In genomic region chr17:1647802-1648581, GRCh38 we compare ENCODE assay signal across 8 cellular contexts. TPM values are rescaled to one million over a fixed set of nuclear protein-coding genes. Genes with fewer than 3 reads are reported as not detected.
DNase-seq lines count a peak whose midpoint lies in the region; ATAC-seq and TF ChIP-seq lines count a peak whose summit lies in the region.

No MANE protein-coding gene starts in this region.

- ATAC-seq in CD8-positive, alpha-beta T cell = no peak
- ATAC-seq in HG03354 (IDR thresholded peaks at IDR 0.05; ENCODE audit: poor library complexity, severe bottlenecking, unreplicated experiment) (peak; percentile 1), HG02870 (IDR thresholded peaks at IDR 0.05; ENCODE audit: unreplicated experiment) (no peak), GM18861 (IDR thresholded peaks at IDR 0.05; ENCODE audit: unreplicated experiment) (no peak)

- no peaks in the 10 kb centered on the region for H3K9me3 Mint-ChIP-seq in CD8-positive, alpha-beta T cell

- CTCF ChIA-PET in CD8-positive, alpha-beta T cell (lab: Charles Lee) = interaction anchor here (0.7 to 2.9 kb wide), 12 partner anchors 9 to 283 kb away, joined by 3 to 13 read pairs (median 4); partner anchors contain the start of genes INPP5K and SLC43A2

- peaks cover 17% of the 10 kb centered on the region for H3K4me1 Mint-ChIP-seq in CD8-positive, alpha-beta T cell (ENCODE audit: low read depth)

- no peak for TF ChIP-seq CTCF in CD8-positive, alpha-beta T cell (IDR thresholded peaks at IDR 0.05)
- no peak for TF ChIP-seq CTCF in astrocyte of the cerebellum (IDR thresholded peaks at IDR 0.05; ENCODE audit: low read depth, low read length, missing control alignments)

- no peak overlapping the region for H3K27ac Mint-ChIP-seq in CD8-positive, alpha-beta T cell

- peaks cover 26% of the 10 kb centered on the region for H3K36me3 Mint-ChIP-seq in CD8-positive, alpha-beta T cell

- POLR2A ChIA-PET in CD8-positive, alpha-beta T cell (lab: Charles Lee) = interaction anchor here (0.6 to 3.6 kb wide), 9 partner anchors 19 to 681 kb away, joined by 3 to 22 read pairs (median 3); partner anchors contain the start of genes INPP5K, PRPF8 and SLC43A2

- in situ Hi-C loops in astrocyte of the cerebellum (cut with HindIII; ENCODE audit: low sequenced_read_pairs) = no loop called here

- intact Hi-C loops in CD8-positive, alpha-beta T cell (cut with DNase I, micrococcal nuclease) = loop anchor here (2.0 to 10.0 kb wide), 10 partner anchors 37 to 753 kb away; partner anchors contain the start of genes INPP5K (in 2 of the 2), OVCA2 (in 2 of the 2), MNT (in 1 of the 2) and PITPNA (in 1 of the 2)

- no peaks in the 10 kb centered on the region for H3K27me3 ChIP-seq in CD8-positive, alpha-beta T cell (ENCODE audit: insufficient read depth, low read length)
- no peaks in the 10 kb centered on the region for H3K27me3 ChIP-seq in stomach smooth muscle (ENCODE audit: control insufficient read depth in 1 of 2, insufficient read depth in 2 of 2, low read length in 2 of 2)

- no peak overlapping the region for H3K27ac ChIP-seq in CD8-positive, alpha-beta T cell (ENCODE audit: low read depth, low read length)
- peak overlapping the region; percentile 93 for H3K27ac ChIP-seq in stomach smooth muscle (ENCODE audit: low read length)

- DNase-seq in CD8-positive, alpha-beta T cell = no peak
- no peak for DNase-seq in astrocyte of the cerebellum (ENCODE audit: low read depth)
- peak; percentile 45 for DNase-seq in iPS-NIHi7 (ENCODE audit: extremely low spot score)
- no peak for DNase-seq in germinal center (ENCODE audit: low spot score)

- H3K4me3 ChIP-seq in CD8-positive, alpha-beta T cell (ENCODE audit: low read depth, low read length) = peak overlapping the region; percentile 67
- H3K4me3 ChIP-seq in astrocyte of the cerebellum (ENCODE audit: low read depth, low read length) = peak overlapping the region; percentile 39
- H3K4me3 ChIP-seq in stomach smooth muscle (ENCODE audit: low read length in 2 of 2) = peak overlapping the region; percentile 64 to 78

- no peaks in the 10 kb centered on the region for H3K9me3 ChIP-seq in CD8-positive, alpha-beta T cell (ENCODE audit: low read length)
- no peaks in the 10 kb centered on the region for H3K9me3 ChIP-seq in stomach smooth muscle (ENCODE audit: control insufficient read depth in 2 of 2, low read length in 2 of 2)

- H3K4me3 Mint-ChIP-seq in CD8-positive, alpha-beta T cell = peak overlapping the region; percentile 64

- H3K36me3 ChIP-seq in CD8-positive, alpha-beta T cell (ENCODE audit: insufficient read depth, low read length) = peaks cover 24% of the 10 kb centered on the region
- peaks cover 22 to 24% of the 10 kb centered on the region in 2 donors for H3K36me3 ChIP-seq in stomach smooth muscle (ENCODE audit: control insufficient read depth in 2 of 2, insufficient read depth in 2 of 2, low read length in 2 of 2)

- peaks cover 24% of the 10 kb centered on the region for H3K4me1 ChIP-seq in CD8-positive, alpha-beta T cell (ENCODE audit: insufficient read depth, low read length)
- H3K4me1 ChIP-seq in stomach smooth muscle (ENCODE audit: control insufficient read depth, insufficient read depth, low read length) = peaks cover 45% of the 10 kb centered on the region

- peak overlapping the region; percentile 44 to 55 for H3K9ac ChIP-seq in stomach smooth muscle (ENCODE audit: low read length in 2 of 2)

- no peaks in the 10 kb centered on the region for H3K27me3 Mint-ChIP-seq in CD8-positive, alpha-beta T cell (ENCODE audit: low read depth)

RNA-seq across cellular contexts. Expression of gene RILP, which starts 1.7 kb away (rescaled TPM):
- total RNA-seq in CD8-positive, alpha-beta T cell = 1 to 10 TPM; 1.1 to 1.4 TPM

RNA-seq across cellular contexts. Expression of gene SCARF1, which starts 2.5 kb away (rescaled TPM):
- under 1 TPM; 0.25 to 0.49 TPM for total RNA-seq in CD8-positive, alpha-beta T cell

RNA-seq across cellular contexts. Expression of gene SLC43A2, which starts 19.4 kb away (rescaled TPM):
- 10 to 100 TPM in 1 of 2 experiments, 1 to 10 TPM in 1; 9.7 to 14.9 TPM for total RNA-seq in CD8-positive, alpha-beta T cell

RNA-seq across cellular contexts. Expression of gene PRPF8, which starts 36.7 kb away (rescaled TPM):
- 100 to 1,000 TPM; 572 to 611 TPM for total RNA-seq in CD8-positive, alpha-beta T cell
